Comparison of ENCODE assay signal across 29 cellular contexts in the genomic region with DNA sequence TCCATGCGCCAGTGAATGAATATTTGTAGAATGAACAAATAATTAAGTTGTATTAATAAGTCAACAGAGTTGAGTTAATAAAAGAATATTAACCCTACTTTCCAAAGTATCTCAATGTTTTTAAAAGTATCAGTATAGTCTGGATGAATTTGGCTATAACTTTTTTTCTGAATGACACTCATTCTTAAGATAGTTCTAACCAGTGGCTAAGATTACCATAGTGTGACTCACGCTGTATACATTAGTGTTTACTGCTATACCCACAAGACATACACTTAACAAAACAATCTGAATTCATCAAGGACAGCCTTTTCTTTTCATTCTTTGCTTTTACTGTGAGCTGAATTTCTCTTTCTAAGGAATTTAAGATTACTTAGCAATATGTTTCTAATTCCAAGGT.
DNase-seq lines count a peak whose midpoint lies in the region; ATAC-seq and TF ChIP-seq lines count a peak whose summit lies in the region.
"Had no signal": no experiment of that assay in that cellular context is flagged by ENCODE, and none has a peak within 500 bp of the region (broad histone marks: within the 10 kb centered on the region; RNA-seq: fewer than 3 reads in every experiment).

No MANE protein-coding gene starts in this region.

- H3K4me1 ChIP-seq in SK-N-SH (ENCODE audit: control insufficient read depth in 1 of 2, insufficient read depth in 2 of 2, low read depth in 1 of 2, low read length in 1 of 2), result no peaks in the 10 kb centered on the region
- H3K4me1 ChIP-seq in smooth muscle cell (ENCODE audit: low read depth), result peaks cover 30% of the 10 kb centered on the region
- H3K4me1 ChIP-seq in lower lobe of right lung, result no peaks in the 10 kb centered on the region
- H3K4me1 ChIP-seq: adrenal gland, esophagus muscularis mucosa, prostate gland, vagina had no signal

- H3K9me3 ChIP-seq in SK-N-SH (no peaks in the 10 kb centered on the region), smooth muscle cell (replicated peaks; ENCODE audit: low read depth) (no peaks in the 10 kb centered on the region), lower lobe of right lung (no peaks in the 10 kb centered on the region)
- H3K9me3 ChIP-seq: adrenal gland, esophagus muscularis mucosa, prostate gland, vagina had no signal

- H3K27ac ChIP-seq in SK-N-SH (ENCODE audit: low read depth in 2 of 2, low read length in 1 of 2) (no peak overlapping the region), smooth muscle cell (ENCODE audit: low read depth) (peak overlapping the region; percentile 82), lower lobe of right lung (no peak overlapping the region)
- H3K27ac ChIP-seq: 22Rv1, adrenal gland, cardiac muscle cell, esophagus muscularis mucosa, PC-9, prostate gland, vagina, WERI-Rb-1 had no signal

- H4K20me1 ChIP-seq in SK-N-SH (ENCODE audit: insufficient read depth), result no peaks in the 10 kb centered on the region
- no peaks in the 10 kb centered on the region for H4K20me1 ChIP-seq in smooth muscle cell (ENCODE audit: low read depth)

- ATAC-seq in SK-N-SH treated with all-trans-retinoic acid at 6 μM for 48 hours (peak; percentile 39; the same call in 1 of the 3 replicates), lower lobe of right lung (no peak)
- ATAC-seq: effector memory CD8-positive, alpha-beta T cell; naive thymus-derived CD4-positive, alpha-beta T cell; Right ventricle myocardium inferior had no signal

- TF ChIP-seq EP300 in SK-N-SH (IDR thresholded peaks at IDR 0.05; ENCODE audit: borderline replicate concordance in 1 of 2, low read depth in 1 of 2, low read length in 1 of 2), result no peak

- no peak overlapping the region for H3K4me2 ChIP-seq in SK-N-SH
- peak overlapping the region; percentile 68 for H3K4me2 ChIP-seq in smooth muscle cell
- H3K4me2 ChIP-seq: PC-9 had no signal

- TF ChIP-seq CTCF in SK-N-SH (IDR thresholded peaks at IDR 0.05), result no peak
- TF ChIP-seq CTCF in smooth muscle cell (IDR thresholded peaks at IDR 0.05; ENCODE audit: borderline replicate concordance, insufficient read depth, poor library complexity, severe bottlenecking), result no peak
- no peak for TF ChIP-seq CTCF in lower lobe of right lung (IDR thresholded peaks at IDR 0.05)

- intact Hi-C loops in lower lobe of right lung (cut with DNase I), result no loop called here

- H3K27me3 ChIP-seq in SK-N-SH (ENCODE audit: insufficient read depth) (no peaks in the 10 kb centered on the region), smooth muscle cell (ENCODE audit: low read depth) (no peaks in the 10 kb centered on the region), lower lobe of right lung (ENCODE audit: low read depth) (no peaks in the 10 kb centered on the region)
- H3K27me3 ChIP-seq: adrenal gland, cardiac muscle cell, esophagus muscularis mucosa, vagina had no signal

- no peaks in the 10 kb centered on the region for H3K9me2 ChIP-seq in SK-N-SH

- H3K4me3 ChIP-seq in SK-N-SH (ENCODE audit: low read depth in 2 of 2, low read length in 1 of 2) (no peak overlapping the region), smooth muscle cell (no peak overlapping the region), lower lobe of right lung (no peak overlapping the region)
- H3K4me3 ChIP-seq: adrenal gland, cardiac muscle cell, esophagus muscularis mucosa, PC-9, prostate gland, vagina had no signal

- 87% methylated on average over 2 of the region's 2 CpGs for WGBS in SK-N-SH (ENCODE audit: low lambda C conversion rate)
- 50% methylated on average over 2 of the region's 2 CpGs for WGBS in smooth muscle cell (ENCODE audit: low lambda C conversion rate)

- CTCF ChIA-PET in SK-N-SH (lab: Yijun Ruan, JAX), result no interaction called here

- POLR2A ChIA-PET in SK-N-SH (lab: Yijun Ruan, JAX), result no interaction called here

- H2AFZ ChIP-seq in SK-N-SH (ENCODE audit: low read depth), result no peak overlapping the region
- no peak overlapping the region for H2AFZ ChIP-seq in smooth muscle cell (ENCODE audit: low read depth)
- H2AFZ ChIP-seq: PC-9 had no signal

- DNase-seq in SK-N-SH (no peak), amniotic epithelial cell (ENCODE audit: low read depth) (peak; percentile 75), fibroblast of peridontal ligament (ENCODE audit: extremely low read depth) (peak; percentile 80), smooth muscle cell (lab: John Stamatoyannopoulos, UW; ENCODE audit: unreplicated experiment) (no peak), lower lobe of right lung (no peak), SW 1271 (lab: John Stamatoyannopoulos, UW) (no peak), Kasumi-1 (lab: John Stamatoyannopoulos, UW) (no peak)
- DNase-seq: activated CD4-positive, alpha-beta T cell treated with anti-CD3 and anti-CD28 coated beads, Interleukin-2, amount 10 ng/mL, durations not matched to agents 24 days and 14 days; activated T-cell treated with anti-CD3 and anti-CD28 coated beads, Interleukin-2, amount 50 U/mL, for 48 hours; adrenal gland; CD4-positive, alpha-beta memory T cell; cortex of kidney; effector memory CD8-positive, alpha-beta T cell; KBM-7; midbrain; naive thymus-derived CD4-positive, alpha-beta T cell; NCI-H1436; NCI-H2107; NCI-H510A treated with DMSO at 0.1 percent for 48 hours; PC-9; T-helper 9 cell; WERI-Rb-1 had no signal

- H3K36me3 ChIP-seq in SK-N-SH (replicated peaks in 1 of 2; ENCODE audit: control insufficient read depth in 1 of 2, insufficient read depth in 2 of 2, low read length in 1 of 2) (no peaks in the 10 kb centered on the region), smooth muscle cell (ENCODE audit: low read depth) (no peaks in the 10 kb centered on the region), lower lobe of right lung (no peaks in the 10 kb centered on the region)
- H3K36me3 ChIP-seq: adrenal gland, cardiac muscle cell, esophagus muscularis mucosa, prostate gland, vagina, WERI-Rb-1 had no signal

- H3F3A ChIP-seq in SK-N-SH (replicated peaks; ENCODE audit: insufficient read depth), result peaks cover 5% of the 10 kb centered on the region
- peaks cover 25% of the 10 kb centered on the region for H3F3A ChIP-seq in smooth muscle cell (ENCODE audit: low read depth)

- no peak for TF ChIP-seq RAD21 in SK-N-SH (IDR thresholded peaks at IDR 0.05; ENCODE audit: low read length)

- H3K79me2 ChIP-seq in SK-N-SH (ENCODE audit: insufficient read depth) (no peaks in the 10 kb centered on the region), smooth muscle cell (ENCODE audit: low read depth) (no peaks in the 10 kb centered on the region)

- H3K9ac ChIP-seq in SK-N-SH (no peak overlapping the region), smooth muscle cell (ENCODE audit: low read depth) (no peak overlapping the region)

TF ChIP-seq in SK-N-SH treated with all-trans-retinoic acid at 6 μM for 48 hours, 23 proteins besides CTCF, POLR2A, EP300 and RAD21:
- TF ChIP-seq OSR1 (CRISPR knock-in tag; IDR thresholded peaks at IDR 0.05) (no peak), ZC3H10 (CRISPR knock-in tag; IDR thresholded peaks at IDR 0.05) (no peak)

TF ChIP-seq in SK-N-SH, 30 proteins besides CTCF, POLR2A, EP300 and RAD21 (continues in another document):
- TF ChIP-seq RCOR1 (IDR thresholded peaks at IDR 0.05; ENCODE audit: low read length) (no peak), ZBTB33 (IDR thresholded peaks at IDR 0.05; ENCODE audit: borderline replicate concordance, low read depth) (no peak), TAF1 (IDR thresholded peaks at IDR 0.05; ENCODE audit: borderline replicate concordance, low read depth, low read length) (no peak), TCF12 (IDR thresholded peaks at IDR 0.05) (no peak), NFIC (IDR thresholded peaks at IDR 0.05; ENCODE audit: borderline replicate concordance) (no peak), JUND (IDR thresholded peaks at IDR 0.05) (no peak), TEAD4 (IDR thresholded peaks at IDR 0.05; ENCODE audit: borderline replicate concordance, insufficient read depth) (no peak), EZH2phosphoT487 (IDR thresholded peaks at IDR 0.05; ENCODE audit: borderline replicate concordance, low read depth) (no peak), MAX (IDR thresholded peaks at IDR 0.05; ENCODE audit: low read depth) (no peak), GATA2 (CRISPR knock-in tag; IDR thresholded peaks at IDR 0.05) (no peak), POLR2AphosphoS5 (IDR thresholded peaks at IDR 0.05; ENCODE audit: low read depth, low read length) (no peak), FOXM1 (IDR thresholded peaks at IDR 0.05; ENCODE audit: low read depth) (no peak), NRF1 (IDR thresholded peaks at IDR 0.05; ENCODE audit: low read depth, low read length) (no peak), FOXJ3 (CRISPR knock-in tag; IDR thresholded peaks at IDR 0.05) (no peak)
- TF ChIP-seq, protein P1, sequence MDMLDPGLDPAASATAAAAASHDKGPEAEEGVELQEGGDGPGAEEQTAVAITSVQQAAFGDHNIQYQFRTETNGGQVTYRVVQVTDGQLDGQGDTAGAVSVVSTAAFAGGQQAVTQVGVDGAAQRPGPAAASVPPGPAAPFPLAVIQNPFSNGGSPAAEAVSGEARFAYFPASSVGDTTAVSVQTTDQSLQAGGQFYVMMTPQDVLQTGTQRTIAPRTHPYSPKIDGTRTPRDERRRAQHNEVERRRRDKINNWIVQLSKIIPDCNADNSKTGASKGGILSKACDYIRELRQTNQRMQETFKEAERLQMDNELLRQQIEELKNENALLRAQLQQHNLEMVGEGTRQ (IDR thresholded peaks at IDR 0.05; ENCODE audit: borderline replicate concordance, low read depth, low read length), result no peak

Comparison
In these comparisons a context has a peak if more than half of its experiments do, and no peak if none do; other contexts are left out.
1. DNase-seq: peak in amniotic epithelial cell (single experiment) and fibroblast of peridontal ligament (single experiment); none in SK-N-SH (single experiment), smooth muscle cell (single experiment), lower lobe of right lung (single experiment), SW 1271 (0 of 2) and Kasumi-1 (0 of 2).